26 cellular contexts compared by ENCODE assay signal in genomic region chr22:25839755-25840154, GRCh38.
"Had no signal": no experiment of that assay in that cellular context is flagged by ENCODE, and none has a peak within 500 bp of the region (broad histone marks: within the 10 kb centered on the region; RNA-seq: fewer than 3 reads in every experiment).

No MANE protein-coding gene starts in this region.

- H3K36me3 Mint-ChIP-seq: activated naive CD8-positive, alpha-beta T cell treated with anti-CD3 and anti-CD28 coated beads for 36 hours had no signal

- H3K4me1 ChIP-seq: adrenal gland, body of pancreas, gastroesophageal sphincter, left lung, right lobe of liver, tibial nerve had no signal

- H3K27ac Mint-ChIP-seq: activated naive CD4-positive, alpha-beta T cell treated with anti-CD3 and anti-CD28 coated beads for 36 hours; activated naive CD8-positive, alpha-beta T cell treated with anti-CD3 and anti-CD28 coated beads for 36 hours; activated T-helper 1 cell treated with anti-CD3 and anti-CD28 coated beads, Interleukin-12 subunit alpha, Interleukin-12 subunit beta, Interleukin-2, Interleukin-4 antibody, amounts not matched to agents 30 ng/mL and 10 ng/mL and 1 ng/mL, durations not matched to agents 14 hours and 24 hours and 36 hours; T-helper 2 cell treated with Interferon-gamma antibody and Interleukin-4, amounts not matched to agents 5 μg/mL and 100 μg/mL, for 36 hours had no signal

- H3K36me3 ChIP-seq: adrenal gland, gastroesophageal sphincter, left lung, right lobe of liver, tibial nerve had no signal

- H3K9me3 Mint-ChIP-seq: activated naive CD4-positive, alpha-beta T cell treated with anti-CD3 and anti-CD28 coated beads for 36 hours; activated naive CD8-positive, alpha-beta T cell treated with anti-CD3 and anti-CD28 coated beads for 36 hours; activated T-helper 1 cell treated with anti-CD3 and anti-CD28 coated beads, Interleukin-12 subunit alpha, Interleukin-12 subunit beta, Interleukin-2, Interleukin-4 antibody, amounts not matched to agents 30 ng/mL and 10 ng/mL and 1 ng/mL, durations not matched to agents 14 hours and 24 hours and 36 hours; neural crest cell; T-helper 2 cell treated with Interferon-gamma antibody and Interleukin-4, amounts not matched to agents 5 μg/mL and 100 μg/mL, for 36 hours had no signal

- H3K27me3 Mint-ChIP-seq: activated naive CD8-positive, alpha-beta T cell treated with anti-CD3 and anti-CD28 coated beads for 36 hours had no signal

- H3K4me3 Mint-ChIP-seq: activated naive CD4-positive, alpha-beta T cell treated with anti-CD3 and anti-CD28 coated beads for 36 hours; activated naive CD8-positive, alpha-beta T cell treated with anti-CD3 and anti-CD28 coated beads for 36 hours; activated T-helper 1 cell treated with anti-CD3 and anti-CD28 coated beads, Interleukin-12 subunit alpha, Interleukin-12 subunit beta, Interleukin-2, Interleukin-4 antibody, amounts not matched to agents 30 ng/mL and 10 ng/mL and 1 ng/mL, durations not matched to agents 14 hours and 24 hours and 36 hours; neural crest cell; T-helper 2 cell treated with Interferon-gamma antibody and Interleukin-4, amounts not matched to agents 5 μg/mL and 100 μg/mL, for 36 hours had no signal

- H3K4me3 ChIP-seq: adrenal gland, body of pancreas, gastroesophageal sphincter, left lung, lung, right lobe of liver, tibial nerve had no signal

- H3K27me3 ChIP-seq: adrenal gland, body of pancreas, right lobe of liver, tibial nerve had no signal

- FAIRE-seq: endothelial cell of umbilical vein, TTC549 had no signal

- H3K27ac ChIP-seq: adrenal gland, body of pancreas, gastroesophageal sphincter, left lung, right lobe of liver, tibial nerve, VCaP had no signal

- H3K4me1 Mint-ChIP-seq: activated naive CD8-positive, alpha-beta T cell treated with anti-CD3 and anti-CD28 coated beads for 36 hours had no signal

- H3K9me3 ChIP-seq: adrenal gland, body of pancreas, gastroesophageal sphincter, left lung, right lobe of liver, tibial nerve had no signal

- ATAC-seq: body of pancreas, gastroesophageal sphincter, left lung, right lobe of liver had no signal

- DNase-seq: activated CD4-positive, alpha-beta T cell treated with anti-CD3 and anti-CD28 coated beads for 4 hours; activated CD4-positive, alpha-beta T cell treated with anti-CD3 and anti-CD28 coated beads, Interleukin-2, amount 50 U/mL, for 48 hours; activated CD8-positive, alpha-beta memory T cell treated with anti-CD3 and anti-CD28 coated beads for 24 hours; activated effector memory CD4-positive, alpha-beta T cell treated with anti-CD3 and anti-CD28 coated beads, Interleukin-2, amount 50 U/mL, for 16 hours; activated naive CD4-positive, alpha-beta T cell treated with anti-CD3 and anti-CD28 coated beads for 36 hours; activated naive CD8-positive, alpha-beta T cell treated with anti-CD3 and anti-CD28 coated beads for 36 hours; adrenal gland; aorta; body of pancreas; cortex of kidney; kidney glomerular epithelial cell; left lung; mesendoderm; right lobe of liver; stimulated activated CD4-positive, alpha-beta T cell treated with anti-CD3 and anti-CD28 coated beads, Interleukin-2, amount 100 ng/mL, for 48 hours; stimulated activated naive CD4-positive, alpha-beta T cell treated with Interleukin-2 at 50 U/mL for 16 hours; T-helper 1 cell had no signal
